ENCODE assay signal across 11 cellular contexts in genomic region chr15:77457619-77458265, GRCh38. TPM values are rescaled to one million over a fixed set of nuclear protein-coding genes. Genes with fewer than 3 reads are reported as not detected.
DNase-seq lines count a peak whose midpoint lies in the region; ATAC-seq and TF ChIP-seq lines count a peak whose summit lies in the region.
"Had no signal": no experiment of that assay in that cellular context is flagged by ENCODE, and none has a peak within 500 bp of the region (broad histone marks: within the 10 kb centered on the region; RNA-seq: fewer than 3 reads in every experiment).

No MANE protein-coding gene starts in this region.

- peaks cover 16% of the 10 kb centered on the region for H3K79me2 ChIP-seq in GM23248 (ENCODE audit: insufficient read depth)

- H3K27me3 Mint-ChIP-seq in activated naive CD8-positive, alpha-beta T cell treated with anti-CD3 and anti-CD28 coated beads, Interleukin-2, amount 10 ng/mL, durations not matched to agents 7 days and 5 days: no peaks in the 10 kb centered on the region

- peak overlapping the region; percentile 48 for H3K4me3 ChIP-seq in GM23248

- peaks cover 22% of the 10 kb centered on the region for H3K36me3 Mint-ChIP-seq in activated naive CD8-positive, alpha-beta T cell treated with anti-CD3 and anti-CD28 coated beads, Interleukin-2, amount 10 ng/mL, durations not matched to agents 7 days and 5 days

- H3K9me3 ChIP-seq in GM23248 (ENCODE audit: low read depth): no peaks in the 10 kb centered on the region

- no peaks in the 10 kb centered on the region for H3K9me3 Mint-ChIP-seq in activated naive CD8-positive, alpha-beta T cell treated with anti-CD3 and anti-CD28 coated beads, Interleukin-2, amount 10 ng/mL, durations not matched to agents 7 days and 5 days

- peak overlapping the region; percentile 11 for H3K27ac Mint-ChIP-seq in activated naive CD8-positive, alpha-beta T cell treated with anti-CD3 and anti-CD28 coated beads, Interleukin-2, amount 10 ng/mL, durations not matched to agents 7 days and 5 days

- peak overlapping the region; percentile 60 for H3K4me2 ChIP-seq in GM23248 (ENCODE audit: unreplicated experiment)

- TF ChIP-seq POLR2A in GM18505 (IDR thresholded peaks at IDR 0.05; ENCODE audit: borderline replicate concordance, extremely low read depth, insufficient read depth, insufficient read length): no peak

- H3K9ac ChIP-seq in GM23248: peak overlapping the region; percentile 12; the same call in 1 of the 2 replicates

- no peaks in the 10 kb centered on the region for H3K9me2 ChIP-seq in GM23248 (ENCODE audit: insufficient read depth)

- no peak overlapping the region for H2AFZ ChIP-seq in GM23248

- ATAC-seq in activated naive CD8-positive, alpha-beta T cell treated with anti-CD3 and anti-CD28 coated beads, Interleukin-2, amount 10 ng/mL, durations not matched to agents 7 days and 5 days (ENCODE audit: low read depth): peak; percentile 87
- ATAC-seq in GM18505 (IDR thresholded peaks at IDR 0.05; ENCODE audit: unreplicated experiment) (no peak), GM19452 (IDR thresholded peaks at IDR 0.05; ENCODE audit: unreplicated experiment) (no peak)
- ATAC-seq: Right ventricle myocardium inferior had no signal

- DNase-seq in AG08395 (ENCODE audit: low spot score) (peak; percentile 37), GM23248 (peak; percentile 62), kidney glomerular epithelial cell (lab: John Stamatoyannopoulos, UW) (peak; percentile 30), GF-D8 (lab: John Stamatoyannopoulos, UW) (no peak)
- no peak for DNase-seq in activated naive CD8-positive, alpha-beta T cell treated with anti-CD3 and anti-CD28 coated beads, Interleukin-2, amount 10 ng/mL, durations not matched to agents 7 days and 5 days
- no peak for DNase-seq in activated CD4-positive, alpha-beta T cell treated with anti-CD3 and anti-CD28 coated beads for 4 hours
- DNase-seq: erythroblast, NCI-H1930 had no signal

- 0 out of 2 replicates have a peak, but pooled peaks cover 3% of the 10 kb centered on the region for H4K20me1 ChIP-seq in GM23248 (ENCODE audit: insufficient read depth)

- H3K27me3 ChIP-seq in GM23248 (replicated peaks; ENCODE audit: insufficient read depth): no peaks in the 10 kb centered on the region

- H3K27ac ChIP-seq in GM23248: peak overlapping the region; percentile 92

- peaks cover 14% of the 10 kb centered on the region for H3K4me1 Mint-ChIP-seq in activated naive CD8-positive, alpha-beta T cell treated with anti-CD3 and anti-CD28 coated beads, Interleukin-2, amount 10 ng/mL, durations not matched to agents 7 days and 5 days

- H3K36me3 ChIP-seq in GM23248 (ENCODE audit: low read depth): peaks cover 6% of the 10 kb centered on the region; the same call in 1 of the 2 replicates

- peaks cover 60% of the 10 kb centered on the region for H3F3A ChIP-seq in GM23248 (ENCODE audit: insufficient read depth)

- peak overlapping the region; percentile 18 for H3K4me3 Mint-ChIP-seq in activated naive CD8-positive, alpha-beta T cell treated with anti-CD3 and anti-CD28 coated beads, Interleukin-2, amount 10 ng/mL, durations not matched to agents 7 days and 5 days

- H3K4me1 ChIP-seq in GM23248 (ENCODE audit: insufficient read depth): peaks cover 60% of the 10 kb centered on the region

- in situ Hi-C loops in GM23248 (cut with MboI): no loop called here

- POLR2A ChIA-PET in activated naive CD8-positive, alpha-beta T cell treated with anti-CD3 and anti-CD28 coated beads, Interleukin-2, amount 10 ng/mL, durations not matched to agents 7 days and 5 days (lab: Charles Lee): interaction anchor here (1.0 kb wide), 1 partner anchor 21 kb away, joined by 3 read pairs; no protein-coding TSS in a partner anchor

RNA-seq across cellular contexts. Expression of gene HMG20A, which starts 37.1 kb away (rescaled TPM):
- 17.8 and 25.1 TPM in 2 replicates for total RNA-seq in GM23248 (2014; rRNA removed; shearing (Covaris generic))
- polyA plus RNA-seq in GM23248 (2016; fragmentation: Nextera tagmentation; extraction: Ambion mirVana): 15.1 and 20.4 TPM in 2 replicates
- 10 to 100 TPM; 62.4 to 65.0 TPM for total RNA-seq in activated naive CD8-positive, alpha-beta T cell treated with anti-CD3 and anti-CD28 coated beads, Interleukin-2, amount 10 ng/mL, durations not matched to agents 7 days and 5 days

RNA-seq across cellular contexts. Expression of gene PEAK1, which starts 37.8 kb away (rescaled TPM):
- 72.5 and 74.5 TPM in 2 replicates for total RNA-seq in GM23248 (2014; rRNA removed; shearing (Covaris generic))
- polyA plus RNA-seq in GM23248 (2016; fragmentation: Nextera tagmentation; extraction: Ambion mirVana): 19.6 and 22.4 TPM in 2 replicates
- 10 to 100 TPM; 34.0 to 38.1 TPM for total RNA-seq in activated naive CD8-positive, alpha-beta T cell treated with anti-CD3 and anti-CD28 coated beads, Interleukin-2, amount 10 ng/mL, durations not matched to agents 7 days and 5 days

Comparison
In these comparisons a context has a peak if more than half of its experiments do, and no peak if none do; other contexts are left out.
1. DNase-seq: peak in AG08395 (single experiment), GM23248 (single experiment) and kidney glomerular epithelial cell (single experiment); none in activated naive CD8-positive, alpha-beta T cell treated with anti-CD3 and anti-CD28 coated beads, Interleukin-2, amount 10 ng/mL, durations not matched to agents 7 days and 5 days (single experiment), GF-D8 (single experiment) and activated CD4-positive, alpha-beta T cell treated with anti-CD3 and anti-CD28 coated beads for 4 hours (0 of 2).